ENCODE assay signal across 8 cellular contexts in the genomic region with DNA sequence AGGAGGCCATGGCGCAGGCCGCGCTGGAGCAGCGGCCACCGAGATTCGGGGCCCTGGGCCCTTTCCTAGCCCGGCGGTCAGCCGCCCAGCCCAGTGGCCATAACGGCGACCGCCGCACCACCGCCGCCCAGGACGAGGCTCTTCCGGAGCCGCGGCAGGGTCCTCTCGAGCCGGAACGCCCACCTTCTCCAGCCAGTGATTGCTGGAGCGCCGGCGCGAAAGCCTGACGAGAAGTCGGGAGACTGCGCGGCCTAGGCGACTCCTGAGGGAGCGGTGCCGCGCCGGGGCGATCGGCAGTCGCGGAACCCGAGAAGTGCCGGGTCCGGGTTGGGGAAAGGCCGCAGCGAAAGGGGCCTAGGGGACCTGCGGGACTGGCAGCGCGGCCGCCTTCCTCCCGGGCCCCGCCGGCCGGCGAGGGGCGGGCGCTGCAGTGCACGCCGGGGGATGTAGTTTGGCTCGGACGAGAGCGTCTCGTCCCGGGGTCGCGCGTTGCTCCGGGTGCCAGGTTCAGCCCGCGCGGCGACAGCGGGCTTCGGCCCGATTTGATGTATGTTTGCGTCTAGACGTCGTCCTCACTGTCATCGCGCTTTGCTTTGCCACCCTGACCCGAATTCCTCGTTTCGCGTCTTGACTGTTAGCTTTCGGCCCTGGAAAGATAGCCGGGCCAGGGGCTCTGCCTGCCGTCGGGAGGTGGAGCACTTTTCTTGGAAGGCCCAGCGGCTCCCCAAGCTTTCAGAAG. TPM values are rescaled to one million over a fixed set of nuclear protein-coding genes. Genes with fewer than 3 reads are reported as not detected.
DNase-seq lines count a peak whose midpoint lies in the region; ATAC-seq and TF ChIP-seq lines count a peak whose summit lies in the region.

A gene with protein sequence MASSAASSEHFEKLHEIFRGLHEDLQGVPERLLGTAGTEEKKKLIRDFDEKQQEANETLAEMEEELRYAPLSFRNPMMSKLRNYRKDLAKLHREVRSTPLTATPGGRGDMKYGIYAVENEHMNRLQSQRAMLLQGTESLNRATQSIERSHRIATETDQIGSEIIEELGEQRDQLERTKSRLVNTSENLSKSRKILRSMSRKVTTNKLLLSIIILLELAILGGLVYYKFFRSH (minus strand): TSS at position 153 of the 739 bp plus-strand sequence. CDS start 143 bp downstream, at position 10.

- H3K27ac ChIP-seq in thymus (ENCODE audit: low read depth), result peak within 1 kb of the TSS; percentile 98

- WGBS in thymus, result under 1% methylated on average over 87 of the region's 87 CpGs

- peak within 1 kb of the TSS; percentile 95 for H3K4me3 ChIP-seq in GM12864 (ENCODE audit: low read depth, low read length)
- H3K4me3 ChIP-seq in NB4 (ENCODE audit: low read depth, low read length), result peak within 1 kb of the TSS; percentile 78
- peak within 1 kb of the TSS; percentile 73 for H3K4me3 ChIP-seq in thymus (ENCODE audit: low read length)

- peak; percentile 87 for ATAC-seq in HG02588 (IDR thresholded peaks at IDR 0.05; ENCODE audit: unreplicated experiment)
- ATAC-seq in activated naive CD4-positive, alpha-beta T cell treated with anti-CD3 and anti-CD28 coated beads, Interleukin-2, amount 50 U/mL, for 72 hours, result peak; percentile 80 to 95

- peak within 1 kb of the TSS; percentile 78 to 96 for H3K27ac Mint-ChIP-seq in activated naive CD4-positive, alpha-beta T cell treated with anti-CD3 and anti-CD28 coated beads, Interleukin-2, amount 50 U/mL, for 72 hours
- H3K27ac Mint-ChIP-seq in glutamatergic neuron (ENCODE audit: unreplicated experiment), result peak within 1 kb of the TSS; percentile 87
- peak within 1 kb of the TSS; percentile 97 for H3K27ac Mint-ChIP-seq in osteocyte (ENCODE audit: unreplicated experiment)

- H3K9me3 Mint-ChIP-seq in activated naive CD4-positive, alpha-beta T cell treated with anti-CD3 and anti-CD28 coated beads, Interleukin-2, amount 50 U/mL, for 72 hours, result no peaks in the 10 kb centered on the region
- H3K9me3 Mint-ChIP-seq in glutamatergic neuron (ENCODE audit: unreplicated experiment) (peaks cover 7% of the 10 kb centered on the region), osteocyte (ENCODE audit: unreplicated experiment) (no peaks in the 10 kb centered on the region)

- peaks cover 15% of the 10 kb centered on the region for H3K4me1 Mint-ChIP-seq in glutamatergic neuron (ENCODE audit: low read depth, unreplicated experiment)
- H3K4me1 Mint-ChIP-seq in osteocyte (ENCODE audit: unreplicated experiment), result peaks cover 23% of the 10 kb centered on the region

- peaks cover 8% of the 10 kb centered on the region for H3K27me3 Mint-ChIP-seq in glutamatergic neuron (ENCODE audit: unreplicated experiment)
- H3K27me3 Mint-ChIP-seq in osteocyte (ENCODE audit: unreplicated experiment), result no peaks in the 10 kb centered on the region

- peaks cover 6% of the 10 kb centered on the region for H3K4me1 ChIP-seq in thymus (ENCODE audit: control insufficient read depth, insufficient read depth, low read length)

- H3K9me3 ChIP-seq in thymus (ENCODE audit: control insufficient read depth), result no peaks in the 10 kb centered on the region

- TF ChIP-seq CTCF in GM12864 (IDR thresholded peaks at IDR 0.05; ENCODE audit: low read depth, low read length, missing control alignments), result no peak
- no peak for TF ChIP-seq CTCF in NB4 (IDR thresholded peaks at IDR 0.05; ENCODE audit: low read depth, low read length)
- no peak for TF ChIP-seq CTCF in glutamatergic neuron (IDR thresholded peaks at IDR 0.05; ENCODE audit: partially characterized antibody, unreplicated experiment)
- peak; percentile 38 for TF ChIP-seq CTCF in osteocyte (IDR thresholded peaks at IDR 0.05)

- peaks cover 10% of the 10 kb centered on the region for H3K36me3 ChIP-seq in thymus (ENCODE audit: control insufficient read depth, insufficient read depth)

- TF ChIP-seq POLR2A in NB4 (IDR thresholded peaks at IDR 0.05; ENCODE audit: extremely low read depth, insufficient read length), result peak; percentile 62

- peak within 1 kb of the TSS; percentile 96 for H3K4me3 Mint-ChIP-seq in glutamatergic neuron (ENCODE audit: unreplicated experiment)
- peak within 1 kb of the TSS; percentile 96 for H3K4me3 Mint-ChIP-seq in osteocyte (ENCODE audit: unreplicated experiment)

- peaks cover 0 to 4% of the 10 kb centered on the region in 2 donors for H3K36me3 Mint-ChIP-seq in activated naive CD4-positive, alpha-beta T cell treated with anti-CD3 and anti-CD28 coated beads, Interleukin-2, amount 50 U/mL, for 72 hours
- H3K36me3 Mint-ChIP-seq in glutamatergic neuron (ENCODE audit: unreplicated experiment) (no peaks in the 10 kb centered on the region), osteocyte (ENCODE audit: unreplicated experiment) (peaks cover 17% of the 10 kb centered on the region)

- H3K27me3 ChIP-seq in thymus (ENCODE audit: control insufficient read depth, insufficient read depth), result no peaks in the 10 kb centered on the region

- DNase-seq in GM12864 (ENCODE audit: low read depth), result peak; percentile 25
- DNase-seq in NB4 (ENCODE audit: low read depth), result peak; percentile 88
- peak; percentile 47 for DNase-seq in SKM-1 treated with dmso at 0.1 percent for 144 hours (lab: John Stamatoyannopoulos, UW; ENCODE audit: unreplicated experiment)
- peak; percentile 70 to 76 for DNase-seq in activated naive CD4-positive, alpha-beta T cell treated with anti-CD3 and anti-CD28 coated beads, Interleukin-2, amount 50 U/mL, for 72 hours (ENCODE audit: low spot score in 2 of 2)
- DNase-seq in glutamatergic neuron, result peak; percentile 84
- peak; percentile 92 for DNase-seq in osteocyte (ENCODE audit: extremely low spot score, unreplicated experiment)

RNA-seq across cellular contexts. Expression of the gene that starts here (rescaled TPM):
- 10 to 100 TPM; 24.7 to 71.1 TPM for total RNA-seq in activated naive CD4-positive, alpha-beta T cell treated with anti-CD3 and anti-CD28 coated beads, Interleukin-2, amount 50 U/mL, for 72 hours
- total RNA-seq in glutamatergic neuron (ENCODE audit: unreplicated experiment), result 77.7 TPM
- 89.3 and 104 TPM in 2 replicates for total RNA-seq in osteocyte
- polyA plus RNA-seq in thymus, result 71.0 TPM

Comparison
In these comparisons a context has a peak if more than half of its experiments do, and no peak if none do; other contexts are left out.
1. Peak in every context shown above with its lines: DNase-seq, ATAC-seq, H3K4me3 ChIP-seq and H3K27ac ChIP-seq.
2. DNase-seq: peak in every context shown above with its lines; median percentile 92 in osteocyte; 88 in NB4; 84 in glutamatergic neuron; 73 in activated naive CD4-positive, alpha-beta T cell treated with anti-CD3 and anti-CD28 coated beads, Interleukin-2, amount 50 U/mL, for 72 hours; 47 in SKM-1 treated with dmso at 0.1 percent for 144 hours; 25 in GM12864.